20 cellular contexts compared by ENCODE assay signal in genomic region chr3:195761031-195761430, GRCh38. TPM values are rescaled to one million over a fixed set of nuclear protein-coding genes. Genes with fewer than 3 reads are reported as not detected.
DNase-seq lines count a peak whose midpoint lies in the region; ATAC-seq and TF ChIP-seq lines count a peak whose summit lies in the region.
"Had no signal": no experiment of that assay in that cellular context is flagged by ENCODE, and none has a peak within 500 bp of the region (broad histone marks: within the 10 kb centered on the region; RNA-seq: fewer than 3 reads in every experiment).

No MANE protein-coding gene starts in this region.

- no peak for TF ChIP-seq CTCF in endodermal cell (conservative IDR thresholded peaks at IDR 0.05)

- H3K9ac ChIP-seq in endodermal cell (ENCODE audit: extremely low read depth, low read length, poor library complexity, severe bottlenecking) = no peak overlapping the region

- DNase-seq in activated naive CD4-positive, alpha-beta T cell treated with anti-CD3 and anti-CD28 coated beads, Interleukin-2, amount 10 ng/mL, durations not matched to agents 7 days and 5 days = peak; percentile 4
- no peak for DNase-seq in activated naive CD4-positive, alpha-beta T cell (lab: John Stamatoyannopoulos, UW)
- peak; percentile 22 for DNase-seq in D341Med (ENCODE audit: low spot score)
- DNase-seq in endodermal cell = peak; percentile 21
- DNase-seq in sciatic nerve (ENCODE audit: low spot score) = no peak
- DNase-seq in stimulated activated naive B cell treated with anti-CD40 and anti-IgM and Interleukin-4, amounts not matched to agents 10 μg/mL and 1 μg/mL and 100 μg/mL, for 72 hours = no peak
- DNase-seq in H4 (ENCODE audit: low spot score) = no peak
- no peak for DNase-seq in caudate nucleus (lab: John Stamatoyannopoulos, UW)
- DNase-seq: GDM1; NCI-H1694; NCI-H748 treated with DMSO at 0.1 percent for 48 hours; NK-92 treated with Interleukin-12 subunit alpha and Interleukin-12 subunit beta, amount 100 ng/mL, for 24 hours; SHP77 had no signal

- no peak overlapping the region for H3K27ac Mint-ChIP-seq in activated naive CD4-positive, alpha-beta T cell treated with anti-CD3 and anti-CD28 coated beads, Interleukin-2, amount 10 ng/mL, durations not matched to agents 7 days and 5 days
- H3K27ac Mint-ChIP-seq in endodermal cell = no peak overlapping the region
- no peak overlapping the region for H3K27ac Mint-ChIP-seq in stimulated activated naive B cell treated with anti-CD40 and anti-IgM and Interleukin-4, amounts not matched to agents 10 μg/mL and 1 μg/mL and 100 μg/mL, for 72 hours
- H3K27ac Mint-ChIP-seq: GM23338 had no signal

- peak; percentile 6 for ATAC-seq in sciatic nerve
- ATAC-seq in stimulated activated naive B cell treated with anti-CD40 and anti-IgM and Interleukin-4, amounts not matched to agents 10 μg/mL and 1 μg/mL and 100 μg/mL, for 72 hours (replicated peaks) = no peak
- ATAC-seq: HCT116 had no signal

- intact Hi-C loops in sciatic nerve (cut with DNase I) = no loop called here

- CTCF ChIA-PET in activated naive CD4-positive, alpha-beta T cell treated with anti-CD3 and anti-CD28 coated beads, Interleukin-2, amount 10 ng/mL, durations not matched to agents 7 days and 5 days (lab: Charles Lee) = interaction anchor here (1.1 kb wide), 1 partner anchor 90 kb away, joined by 5 read pairs; no protein-coding TSS in a partner anchor

- WGBS in endodermal cell (ENCODE audit: insufficient coverage in 1 of 2, insufficient read length in 1 of 2), 2 experiments = 94 to 100% methylated on average over 6 to 9 of the region's 9 CpGs

- H3K36me3 ChIP-seq in endodermal cell (ENCODE audit: control insufficient read depth, insufficient read depth, low read length) = no peaks in the 10 kb centered on the region
- H3K36me3 ChIP-seq: Peyer's patch had no signal

- no peak overlapping the region for H3K4me3 ChIP-seq in endodermal cell (ENCODE audit: low read length)
- H3K4me3 ChIP-seq: A549, GM23338, Peyer's patch, SK-N-MC had no signal

- no peaks in the 10 kb centered on the region for H3K27me3 ChIP-seq in endodermal cell (ENCODE audit: control insufficient read depth, insufficient read depth, low read length, poor library complexity, severe bottlenecking)
- H3K27me3 ChIP-seq: Peyer's patch had no signal

- H3K36me3 Mint-ChIP-seq in activated naive CD4-positive, alpha-beta T cell treated with anti-CD3 and anti-CD28 coated beads, Interleukin-2, amount 10 ng/mL, durations not matched to agents 7 days and 5 days = peaks cover 1% of the 10 kb centered on the region
- no peaks in the 10 kb centered on the region for H3K36me3 Mint-ChIP-seq in endodermal cell (ENCODE audit: low read depth)
- H3K36me3 Mint-ChIP-seq in stimulated activated naive B cell treated with anti-CD40 and anti-IgM and Interleukin-4, amounts not matched to agents 10 μg/mL and 1 μg/mL and 100 μg/mL, for 72 hours = no peaks in the 10 kb centered on the region

- no peak overlapping the region for H3K4me3 Mint-ChIP-seq in activated naive CD4-positive, alpha-beta T cell treated with anti-CD3 and anti-CD28 coated beads, Interleukin-2, amount 10 ng/mL, durations not matched to agents 7 days and 5 days
- H3K4me3 Mint-ChIP-seq in endodermal cell = no peak overlapping the region
- H3K4me3 Mint-ChIP-seq in stimulated activated naive B cell treated with anti-CD40 and anti-IgM and Interleukin-4, amounts not matched to agents 10 μg/mL and 1 μg/mL and 100 μg/mL, for 72 hours = no peak overlapping the region
- H3K4me3 Mint-ChIP-seq: GM23338 had no signal

- H3K27ac ChIP-seq in endodermal cell (ENCODE audit: low read depth, low read length) = no peak overlapping the region
- H3K27ac ChIP-seq in caudate nucleus (ENCODE audit: low read depth, low read length) = no peak overlapping the region
- H3K27ac ChIP-seq: A549, C4-2B, Peyer's patch, SK-N-MC had no signal

- H3K9me3 ChIP-seq in endodermal cell (ENCODE audit: control insufficient read depth, low read length) = no peaks in the 10 kb centered on the region
- H3K9me3 ChIP-seq: A549, Peyer's patch had no signal

- no peaks in the 10 kb centered on the region for H3K9me3 Mint-ChIP-seq in activated naive CD4-positive, alpha-beta T cell treated with anti-CD3 and anti-CD28 coated beads, Interleukin-2, amount 10 ng/mL, durations not matched to agents 7 days and 5 days
- H3K9me3 Mint-ChIP-seq in endodermal cell = no peaks in the 10 kb centered on the region
- H3K9me3 Mint-ChIP-seq in stimulated activated naive B cell treated with anti-CD40 and anti-IgM and Interleukin-4, amounts not matched to agents 10 μg/mL and 1 μg/mL and 100 μg/mL, for 72 hours = no peaks in the 10 kb centered on the region
- H3K9me3 Mint-ChIP-seq: GM23338 had no signal

- peaks cover 9% of the 10 kb centered on the region for H3K4me1 Mint-ChIP-seq in activated naive CD4-positive, alpha-beta T cell treated with anti-CD3 and anti-CD28 coated beads, Interleukin-2, amount 10 ng/mL, durations not matched to agents 7 days and 5 days
- peaks cover 5% of the 10 kb centered on the region for H3K4me1 Mint-ChIP-seq in endodermal cell
- peaks cover 0 to 4% of the 10 kb centered on the region in 2 donors for H3K4me1 Mint-ChIP-seq in stimulated activated naive B cell treated with anti-CD40 and anti-IgM and Interleukin-4, amounts not matched to agents 10 μg/mL and 1 μg/mL and 100 μg/mL, for 72 hours

- H3K27me3 Mint-ChIP-seq in activated naive CD4-positive, alpha-beta T cell treated with anti-CD3 and anti-CD28 coated beads, Interleukin-2, amount 10 ng/mL, durations not matched to agents 7 days and 5 days = peaks cover 95% of the 10 kb centered on the region
- peaks cover 2% of the 10 kb centered on the region for H3K27me3 Mint-ChIP-seq in endodermal cell (ENCODE audit: insufficient read depth)
- H3K27me3 Mint-ChIP-seq in stimulated activated naive B cell treated with anti-CD40 and anti-IgM and Interleukin-4, amounts not matched to agents 10 μg/mL and 1 μg/mL and 100 μg/mL, for 72 hours = peaks cover 62% of the 10 kb centered on the region in 2 donors

- no peaks in the 10 kb centered on the region for H3K4me1 ChIP-seq in endodermal cell (ENCODE audit: control insufficient read depth, insufficient read depth, low read length)
- H3K4me1 ChIP-seq: A549 had no signal

RNA-seq across cellular contexts. Expression of gene MUC20, which starts 40.3 kb away (rescaled TPM):
- total RNA-seq in endodermal cell (1 to 10 TPM in 1 of 2 donors, under 1 TPM in 1; 0.89 to 1.3 TPM), sciatic nerve (28.7 TPM)
- 0.89 TPM for polyA plus RNA-seq in endodermal cell (2013, experiment 1 of 2)
- 1.7 TPM for polyA plus RNA-seq in endodermal cell (2013, experiment 2 of 2)
- total RNA-seq in H4 (2014; rRNA removed; shearing (Covaris generic)) = 0.17 and 0.39 TPM in 2 replicates
- total RNA-seq: Daoy, GM23338 had no signal

RNA-seq across cellular contexts. Expression of gene MUC4, which starts 50.7 kb away (rescaled TPM):
- total RNA-seq in endodermal cell (1 to 10 TPM in 1 of 2 donors, under 1 TPM in 1; 0.35 to 2.3 TPM), sciatic nerve (0.31 TPM)
- polyA plus RNA-seq in endodermal cell (2013, experiment 1 of 2) = 0.18 TPM
- polyA plus RNA-seq in endodermal cell (2013, experiment 2 of 2) = 0.08 TPM
- total RNA-seq in H4 (2014; rRNA removed; shearing (Covaris generic)) = not detected in 2 replicates
- total RNA-seq: Daoy had no signal

Comparison
In these comparisons a context has a peak if more than half of its experiments do, and no peak if none do; other contexts are left out.
1. DNase-seq: peak in activated naive CD4-positive, alpha-beta T cell treated with anti-CD3 and anti-CD28 coated beads, Interleukin-2, amount 10 ng/mL, durations not matched to agents 7 days and 5 days (single experiment), D341Med (single experiment) and endodermal cell (single experiment); none in activated naive CD4-positive, alpha-beta T cell (0 of 4), sciatic nerve (single experiment), stimulated activated naive B cell treated with anti-CD40 and anti-IgM and Interleukin-4, amounts not matched to agents 10 μg/mL and 1 μg/mL and 100 μg/mL, for 72 hours (single experiment), H4 (single experiment) and caudate nucleus (0 of 61).
2. RNA of gene MUC20, which starts 40.3 kb away (total RNA-seq): 28.7 TPM in sciatic nerve (single experiment); 0.89 to 1.3 TPM in endodermal cell and 0.17 to 0.39 TPM in H4; every median in the first group is over 10 times any median in the second.